2 cellular contexts compared by ENCODE assay signal in the genomic region with DNA sequence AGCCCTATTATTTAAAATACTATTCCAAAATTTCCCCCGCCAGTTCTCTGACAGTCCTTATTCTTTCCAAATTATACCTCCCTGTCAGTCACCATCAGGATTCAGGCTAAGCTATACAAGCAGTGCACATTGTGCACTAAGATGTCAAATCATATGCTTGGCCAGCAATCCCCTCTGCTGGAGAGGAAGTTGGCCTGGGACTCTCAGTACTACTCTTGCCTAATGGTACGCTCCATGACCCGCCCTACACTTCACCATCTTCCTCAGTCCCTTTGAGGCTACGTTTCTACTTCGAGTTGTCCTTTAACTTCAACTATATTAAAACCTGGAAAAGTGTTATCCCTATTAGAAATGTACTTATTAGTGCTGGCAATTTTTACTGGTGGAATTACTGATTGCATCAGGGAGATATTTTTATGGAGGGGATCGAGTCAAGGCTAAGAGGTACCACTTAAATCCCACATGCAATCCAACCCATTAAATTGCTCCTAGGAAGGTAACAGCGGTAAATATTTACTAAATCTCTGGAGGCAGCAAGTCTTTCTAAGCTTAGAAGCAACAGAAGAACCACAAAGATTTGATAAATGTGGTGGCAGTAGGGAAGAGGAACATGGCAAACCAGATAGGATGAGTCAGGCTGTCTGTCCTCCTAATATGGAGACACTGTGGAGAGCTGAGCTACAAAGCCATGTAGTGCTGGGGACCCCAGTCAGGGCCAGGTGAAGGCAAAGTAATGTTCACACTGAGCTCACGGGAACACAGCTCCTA.
TF ChIP-seq lines count a peak whose summit lies in the region.

No MANE protein-coding gene starts in this region.

TF ChIP-seq in A549, 52 proteins besides CTCF, POLR2A, EP300 and RAD21:
- TF ChIP-seq BCL3 (IDR thresholded peaks at IDR 0.05) (no peak), ATOH8 (CRISPR knock-in tag; IDR thresholded peaks at IDR 0.05; ENCODE audit: low read depth) (no peak), NFE2L2 (conservative IDR thresholded peaks at IDR 0.05; ENCODE audit: low read length) (no peak), RNF2 (IDR thresholded peaks at IDR 0.05; ENCODE audit: borderline replicate concordance, low read depth) (no peak), MYC (IDR thresholded peaks at IDR 0.05; ENCODE audit: borderline replicate concordance, low read length) (no peak), PBX3 (IDR thresholded peaks at IDR 0.05) (no peak)

TF ChIP-seq in IMR-90, 13 proteins besides CTCF, POLR2A, EP300 and RAD21:
- no peak for TF ChIP-seq MAFK (IDR thresholded peaks at IDR 0.05; ENCODE audit: low read depth, low read length)
- no peak for TF ChIP-seq SMC3 (IDR thresholded peaks at IDR 0.05; ENCODE audit: low read depth, low read length)
- TF ChIP-seq CHD1 (IDR thresholded peaks at IDR 0.05; ENCODE audit: low read depth, low read length): no peak
- no peak for TF ChIP-seq RFX5 (IDR thresholded peaks at IDR 0.05; ENCODE audit: low read depth, low read length)
- no peak for TF ChIP-seq FOS (IDR thresholded peaks at IDR 0.05; ENCODE audit: low read depth, low read length)
- TF ChIP-seq BHLHE40 (IDR thresholded peaks at IDR 0.05; ENCODE audit: low read depth, low read length): no peak
- no peak for TF ChIP-seq CEBPB (IDR thresholded peaks at IDR 0.05; ENCODE audit: low read depth, low read length)
TF ChIP-seq in IMR-90: peak in this region for 0.
